Comparison of ENCODE assay signal across 24 cellular contexts in genomic region chr4:125951275-125951887, GRCh38.
DNase-seq lines count a peak whose midpoint lies in the region; TF ChIP-seq lines count a peak whose summit lies in the region.
"Had no signal": no experiment of that assay in that cellular context is flagged by ENCODE, and none has a peak within 500 bp of the region (broad histone marks: within the 10 kb centered on the region; RNA-seq: fewer than 3 reads in every experiment).

No MANE protein-coding gene starts in this region.

- no peak for TF ChIP-seq CTCF in astrocyte of the spinal cord (IDR thresholded peaks at IDR 0.05; ENCODE audit: low read depth, low read length)
- no peak for TF ChIP-seq CTCF in ovary (IDR thresholded peaks at IDR 0.05)

- no peak for TF ChIP-seq POLR2A in ovary (IDR thresholded peaks at IDR 0.05)

- no peak overlapping the region for H3K27ac ChIP-seq in ovary
- H3K27ac ChIP-seq: gastrocnemius medialis, neural progenitor cell, PC-9, SJCRH30 had no signal

- peak; percentile 3 for DNase-seq in AG08396 (ENCODE audit: low spot score)
- DNase-seq in HCEC 1CT: peak; percentile 6
- DNase-seq in astrocyte of the spinal cord (ENCODE audit: low read depth, low spot score): peak; percentile 28
- DNase-seq in globus pallidus (ENCODE audit: low spot score): peak; percentile 52
- DNase-seq in NOMO-1 treated with dmso at 0.1 percent for 144 hours (lab: John Stamatoyannopoulos, UW; ENCODE audit: unreplicated experiment): no peak
- DNase-seq in NCI-H1930 (lab: John Stamatoyannopoulos, UW): no peak
- no peak for DNase-seq in islet precursor cell
- no peak for DNase-seq in ovary
- DNase-seq: ACHN; activated CD4-positive, alpha-beta memory T cell treated with anti-CD3 and anti-CD28 coated beads for 36 hours; activated naive CD4-positive, alpha-beta T cell; amygdala; Caco-2; cerebellar nuclear complex; effector memory CD8-positive, alpha-beta T cell; gastrocnemius medialis; NCI-H1417 treated with DMSO at 0.1 percent for 48 hours; NCI-H2171; NCI-H82; PC-9; SJCRH30; stimulated activated CD4-positive, alpha-beta T cell treated with anti-CD3 and anti-CD28 coated beads, Interleukin-4, amount 100 ng/mL, for 4 hours had no signal

- 87 to 95% (median 90%) methylated on average over 1 of the region's 1 CpG for WGBS in ovary, 3 donors

- intact Hi-C loops in ovary (cut with DNase I): no loop called here

- H3K9me3 ChIP-seq in ovary: no peaks in the 10 kb centered on the region
- H3K9me3 ChIP-seq: Caco-2, gastrocnemius medialis, SJCRH30 had no signal

- no peaks in the 10 kb centered on the region for H3K4me1 ChIP-seq in ovary (ENCODE audit: insufficient read depth)
- H3K4me1 ChIP-seq: Caco-2, gastrocnemius medialis, neural progenitor cell, SJCRH30 had no signal

- H3K4me3 ChIP-seq in astrocyte of the spinal cord (ENCODE audit: low read depth, low read length) (no peak overlapping the region), ovary (no peak overlapping the region)
- H3K4me3 ChIP-seq: gastrocnemius medialis, neural progenitor cell, PC-9, SJCRH30, smooth muscle cell had no signal

- H3K27me3 ChIP-seq in ovary: no peaks in the 10 kb centered on the region
- H3K27me3 ChIP-seq: gastrocnemius medialis, neural progenitor cell, SJCRH30 had no signal

- no peak for TF ChIP-seq EP300 in ovary (IDR thresholded peaks at IDR 0.05)

- H3K36me3 ChIP-seq in ovary: no peaks in the 10 kb centered on the region
- H3K36me3 ChIP-seq: gastrocnemius medialis, neural progenitor cell, SJCRH30 had no signal

- in situ Hi-C loops in astrocyte of the spinal cord (cut with HindIII; ENCODE audit: low sequenced_read_pairs): no loop called here

Comparison
In these comparisons a context has a peak if more than half of its experiments do, and no peak if none do; other contexts are left out.
1. DNase-seq: peak in AG08396 (single experiment), HCEC 1CT (single experiment), astrocyte of the spinal cord (single experiment) and globus pallidus (single experiment); none in NOMO-1 treated with dmso at 0.1 percent for 144 hours (single experiment), NCI-H1930 (0 of 2), islet precursor cell (single experiment) and ovary (0 of 5).